ENCODE assay signal across 8 cellular contexts in the genomic region with DNA sequence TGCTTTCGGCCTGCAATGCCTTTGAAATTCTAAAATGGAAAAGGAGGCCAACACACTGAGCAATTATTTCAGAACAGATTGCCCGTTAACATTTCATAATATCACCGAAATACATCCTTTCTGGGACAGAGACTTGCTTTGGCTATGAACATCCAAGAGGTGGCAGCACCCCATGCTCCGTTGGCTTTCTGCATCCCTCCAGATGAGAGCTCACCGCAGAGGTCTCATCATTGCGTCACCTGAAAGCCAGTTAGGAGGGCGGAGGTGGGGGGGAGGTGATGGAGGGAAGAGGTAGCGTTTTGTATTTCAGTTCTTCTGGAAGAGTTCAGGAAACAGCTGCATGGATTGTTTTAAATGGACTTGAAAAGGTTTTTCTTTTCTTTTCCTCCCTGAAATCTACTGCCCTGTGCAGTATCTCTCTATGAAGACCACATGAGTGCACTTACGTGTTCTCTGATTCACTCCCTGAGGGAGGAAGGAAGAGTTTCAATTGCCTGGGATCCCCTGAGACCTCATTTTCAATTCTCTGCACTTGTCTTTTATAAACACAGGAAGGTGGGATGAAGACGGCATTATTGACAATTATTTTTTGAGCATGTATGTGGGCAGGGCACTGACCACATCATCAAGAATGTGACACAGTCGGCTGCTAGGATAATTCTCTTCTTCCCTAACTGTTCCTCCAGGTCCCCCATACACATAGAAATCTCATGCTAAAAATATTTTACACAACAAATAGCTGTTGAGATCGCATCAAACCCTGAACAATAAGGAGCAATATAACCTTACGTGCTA.
A peak's percentile ranks its signal among the peaks of the same experiment; 100 is the strongest.
DNase-seq lines count a peak whose midpoint lies in the region; ATAC-seq, FAIRE-seq and TF ChIP-seq lines count a peak whose summit lies in the region.

No MANE protein-coding gene starts in this region.

- TF ChIP-seq CTCF in prostate gland (IDR thresholded peaks at IDR 0.05) = peak; percentile 35 to 84 (median 71)

- H3K9me3 ChIP-seq in SK-N-MC (ENCODE audit: low read depth, low read length) (no peaks in the 10 kb centered on the region), prostate gland (no peaks in the 10 kb centered on the region)

- H3K4me3 ChIP-seq in SK-N-MC (no peak overlapping the region), prostate gland (no peak overlapping the region)

- H3K27ac ChIP-seq in SK-N-MC (no peak overlapping the region), prostate gland (no peak overlapping the region)

- no peak overlapping the region for H3K27ac Mint-ChIP-seq in activated naive CD4-positive, alpha-beta T cell treated with anti-CD3 and anti-CD28 coated beads, Interleukin-2, amount 50 U/mL, for 72 hours

- H3K27me3 ChIP-seq in prostate gland (replicated peaks; ENCODE audit: insufficient read depth) = no peaks in the 10 kb centered on the region

- DNase-seq in GM12892 (ENCODE audit: insufficient read length) = peak; percentile 41
- DNase-seq in NCI-H1092 treated with DMSO at 0.1 percent for 48 hours (lab: John Stamatoyannopoulos, UW) = peak; percentile 88
- peak; percentile 58 for DNase-seq in SK-N-MC (ENCODE audit: low read depth, low spot score)
- DNase-seq in activated naive CD4-positive, alpha-beta T cell treated with anti-CD3 and anti-CD28 coated beads, Interleukin-2, amount 50 U/mL, for 72 hours (ENCODE audit: low spot score in 2 of 2) = peak; percentile 54 to 61
- peak; percentile 78 for DNase-seq in Right ventricle myocardium inferior (ENCODE audit: missing footprints)
- peak; percentile 78 for DNase-seq in prostate gland (ENCODE audit: low spot score)
- no peak for DNase-seq in mesenteric fat pad (ENCODE audit: low spot score)

- H3K4me1 ChIP-seq in prostate gland (replicated peaks) = no peaks in the 10 kb centered on the region

- TF ChIP-seq POLR2A in GM12892 (IDR thresholded peaks at IDR 0.05; ENCODE audit: low read depth, low read length) (no peak), prostate gland (IDR thresholded peaks at IDR 0.05) (no peak)

- H3K9ac ChIP-seq in SK-N-MC (ENCODE audit: insufficient read length) = no peak overlapping the region

- FAIRE-seq in GM12892 (lab: Jason Lieb, UNC) = peak; percentile 78

- no peaks in the 10 kb centered on the region for H3K36me3 Mint-ChIP-seq in activated naive CD4-positive, alpha-beta T cell treated with anti-CD3 and anti-CD28 coated beads, Interleukin-2, amount 50 U/mL, for 72 hours

- 31% methylated on average over 13 of the region's 13 CpGs for WGBS in prostate gland

- intact Hi-C loops in Right ventricle myocardium inferior (cut with DNase I) (loop anchor here (2.0 to 5.0 kb wide), 3 partner anchors 98 to 408 kb away; no protein-coding TSS in a partner anchor), prostate gland (cut with DNase I) (loop anchor here (2.0 to 10.0 kb wide), 5 partner anchors 98 to 408 kb away; partner anchors contain the start of gene JADE1)

- ATAC-seq in HG02678 (IDR thresholded peaks at IDR 0.05; ENCODE audit: unreplicated experiment) (peak; percentile 100), Right ventricle myocardium inferior (peak; percentile 93)
- peak; percentile 93 to 96 for ATAC-seq in activated naive CD4-positive, alpha-beta T cell treated with anti-CD3 and anti-CD28 coated beads, Interleukin-2, amount 50 U/mL, for 72 hours

- no peaks in the 10 kb centered on the region for H3K36me3 ChIP-seq in SK-N-MC (ENCODE audit: insufficient read depth, low read length)
- H3K36me3 ChIP-seq in prostate gland = no peaks in the 10 kb centered on the region

- no peaks in the 10 kb centered on the region for H3K9me3 Mint-ChIP-seq in activated naive CD4-positive, alpha-beta T cell treated with anti-CD3 and anti-CD28 coated beads, Interleukin-2, amount 50 U/mL, for 72 hours
